ENCODE assay signal across 8 cellular contexts in genomic region chr4:1026115-1026514, GRCh38. TPM values are rescaled to one million over a fixed set of nuclear protein-coding genes. Genes with fewer than 3 reads are reported as not detected.
DNase-seq lines count a peak whose midpoint lies in the region; ATAC-seq and TF ChIP-seq lines count a peak whose summit lies in the region.

No MANE protein-coding gene starts in this region.

- H3K4me1 ChIP-seq in mucosa of descending colon (ENCODE audit: low read depth), result peaks cover 19% of the 10 kb centered on the region

- CTCF ChIA-PET in activated CD8-positive, alpha-beta T cell treated with anti-CD3 and anti-CD28 coated beads for 36 hours (lab: Charles Lee), result no interaction called here

- POLR2A ChIA-PET in activated CD8-positive, alpha-beta T cell treated with anti-CD3 and anti-CD28 coated beads for 36 hours (lab: Charles Lee), result no interaction called here

- H3K9me3 ChIP-seq in mucosa of descending colon, result no peaks in the 10 kb centered on the region

- no peaks in the 10 kb centered on the region for H3K27me3 Mint-ChIP-seq in activated CD8-positive, alpha-beta T cell treated with anti-CD3 and anti-CD28 coated beads for 36 hours

- no peak overlapping the region for H3K4me3 Mint-ChIP-seq in activated CD8-positive, alpha-beta T cell treated with anti-CD3 and anti-CD28 coated beads for 36 hours

- intact Hi-C loops in activated CD8-positive, alpha-beta T cell treated with anti-CD3 and anti-CD28 coated beads for 36 hours (cut with micrococcal nuclease), result no loop called here
- intact Hi-C loops in mucosa of descending colon (cut with DNase I, micrococcal nuclease), result no loop called here

- peaks cover 6% of the 10 kb centered on the region for H3K4me1 Mint-ChIP-seq in activated CD8-positive, alpha-beta T cell treated with anti-CD3 and anti-CD28 coated beads for 36 hours (ENCODE audit: low read depth)

- H3K9me3 Mint-ChIP-seq in activated CD8-positive, alpha-beta T cell treated with anti-CD3 and anti-CD28 coated beads for 36 hours, result no peaks in the 10 kb centered on the region

- DNase-seq in A172 (ENCODE audit: low spot score) (peak; percentile 45), mucosa of descending colon (peak in 2 of 3 donors; percentile 61 to 73), GM03348 (ENCODE audit: low spot score) (no peak), NCI-H2081 (lab: John Stamatoyannopoulos, UW) (no peak), NCI-H187 treated with DMSO at 0.1 percent for 48 hours (lab: John Stamatoyannopoulos, UW) (no peak)
- DNase-seq in activated CD8-positive, alpha-beta T cell treated with anti-CD3 and anti-CD28 coated beads for 36 hours, result peak; percentile 70

- peak; percentile 60 for ATAC-seq in GM18870 (IDR thresholded peaks at IDR 0.05; ENCODE audit: unreplicated experiment)
- peak; percentile 65 for ATAC-seq in HG03342 (IDR thresholded peaks at IDR 0.05; ENCODE audit: unreplicated experiment)
- peak; percentile 92 for ATAC-seq in activated CD8-positive, alpha-beta T cell treated with anti-CD3 and anti-CD28 coated beads for 36 hours
- ATAC-seq in mucosa of descending colon, result peak; percentile 65

- no peak overlapping the region for H3K27ac Mint-ChIP-seq in activated CD8-positive, alpha-beta T cell treated with anti-CD3 and anti-CD28 coated beads for 36 hours

- H3K36me3 Mint-ChIP-seq in activated CD8-positive, alpha-beta T cell treated with anti-CD3 and anti-CD28 coated beads for 36 hours (ENCODE audit: low read depth), result peaks cover 11% of the 10 kb centered on the region

- TF ChIP-seq CTCF in activated CD8-positive, alpha-beta T cell treated with anti-CD3 and anti-CD28 coated beads for 36 hours (IDR thresholded peaks at IDR 0.05), result no peak
- TF ChIP-seq CTCF in mucosa of descending colon (IDR thresholded peaks at IDR 0.05), result no peak

- H3K36me3 ChIP-seq in mucosa of descending colon (ENCODE audit: low read depth), result no peaks in the 10 kb centered on the region

- no peak overlapping the region for H3K4me3 ChIP-seq in mucosa of descending colon

RNA-seq across cellular contexts. Expression of gene FGFRL1, which starts 14.7 kb away (rescaled TPM):
- total RNA-seq in A172 (2014; rRNA removed; shearing (Covaris generic)), result 85.0 and 102 TPM in 2 replicates
- 10 to 100 TPM; 16.2 to 18.0 TPM for total RNA-seq in activated CD8-positive, alpha-beta T cell treated with anti-CD3 and anti-CD28 coated beads for 36 hours
- 10 to 100 TPM; 14.7 to 19.3 (median 16.9) TPM for total RNA-seq in mucosa of descending colon

RNA-seq across cellular contexts. Expression of gene SLC26A1, which starts 32.9 kb away (rescaled TPM):
- total RNA-seq in A172 (2014; rRNA removed; shearing (Covaris generic)), result 0.41 TPM in 1 of 2 replicates, not detected in the other
- under 1 TPM in 1 of 2 experiments, not detected in 1; 0.27 TPM for total RNA-seq in activated CD8-positive, alpha-beta T cell treated with anti-CD3 and anti-CD28 coated beads for 36 hours
- total RNA-seq in mucosa of descending colon, result 1 to 10 TPM in 2 of 3 donors, under 1 TPM in 1; 0.85 to 2.8 (median 1.9) TPM

RNA-seq across cellular contexts. Expression of gene IDUA, which starts 39.3 kb away (rescaled TPM):
- 14.1 and 16.1 TPM in 2 replicates for total RNA-seq in A172 (2014; rRNA removed; shearing (Covaris generic))
- 1 to 10 TPM; 4.8 to 5.4 TPM for total RNA-seq in activated CD8-positive, alpha-beta T cell treated with anti-CD3 and anti-CD28 coated beads for 36 hours
- total RNA-seq in mucosa of descending colon, result 10 to 100 TPM; 29.7 to 45.7 (median 33.4) TPM

RNA-seq across cellular contexts. Expression of gene DGKQ, which starts 52.7 kb away (rescaled TPM):
- total RNA-seq in A172 (2014; rRNA removed; shearing (Covaris generic)), result 17.4 and 25.0 TPM in 2 replicates
- total RNA-seq in activated CD8-positive, alpha-beta T cell treated with anti-CD3 and anti-CD28 coated beads for 36 hours, result 10 to 100 TPM; 14.3 to 16.7 TPM
- 10 to 100 TPM; 31.8 to 56.1 (median 41.7) TPM for total RNA-seq in mucosa of descending colon

Comparison
In these comparisons a context has a peak if more than half of its experiments do, and no peak if none do; other contexts are left out.
1. DNase-seq: peak in A172 (single experiment), activated CD8-positive, alpha-beta T cell treated with anti-CD3 and anti-CD28 coated beads for 36 hours (single experiment) and mucosa of descending colon (2 of 3); none in GM03348 (single experiment), NCI-H2081 (0 of 2) and NCI-H187 treated with DMSO at 0.1 percent for 48 hours (single experiment).
2. Peak in every context shown above with its lines, with median percentiles within 50 percentile points of each other: ATAC-seq.